19 cellular contexts compared by ENCODE assay signal in genomic region chr4:139884438-139884837, GRCh38.
DNase-seq lines count a peak whose midpoint lies in the region; TF ChIP-seq lines count a peak whose summit lies in the region.
"Had no signal": no experiment of that assay in that cellular context is flagged by ENCODE, and none has a peak within 500 bp of the region (broad histone marks: within the 10 kb centered on the region; RNA-seq: fewer than 3 reads in every experiment).

No MANE protein-coding gene starts in this region.

- peaks cover 45% of the 10 kb centered on the region for H3K4me1 ChIP-seq in neural progenitor cell

- H3K9me3 Mint-ChIP-seq in activated T-cell treated with anti-CD3 and anti-CD28 coated beads, Interleukin-2, amount 50 U/mL, for 24 hours, result no peaks in the 10 kb centered on the region
- H3K9me3 Mint-ChIP-seq in neural progenitor cell, result peaks cover 2% of the 10 kb centered on the region

- no peak for DNase-seq in activated T-cell treated with anti-CD3 and anti-CD28 coated beads, Interleukin-2, amount 50 U/mL, for 24 hours
- DNase-seq in activated T-cell treated with anti-CD3 and anti-CD28 coated beads, Interleukin-2, amount 50 U/mL, for 1 hour, result no peak
- DNase-seq in globus pallidus (ENCODE audit: low spot score) (peak; percentile 50), neural progenitor cell (ENCODE audit: low spot score) (peak; percentile 36), NCI-H1092 treated with DMSO at 0.1 percent for 48 hours (lab: John Stamatoyannopoulos, UW) (no peak), foreskin fibroblast (no peak), SHP77 (lab: John Stamatoyannopoulos, UW) (no peak), amniotic stem cell (lab: John Stamatoyannopoulos, UW) (no peak)
- DNase-seq: AML-193, DMS79 treated with DMSO at 0.1 percent for 48 hours, GM23248, NCI-H1105, NCI-H2081, NCI-H2171 treated with DMSO at 0.1 percent for 48 hours, NCI-H446, NCI-H69 had no signal

- H3K4me1 Mint-ChIP-seq in activated T-cell treated with anti-CD3 and anti-CD28 coated beads, Interleukin-2, amount 50 U/mL, for 24 hours (ENCODE audit: low read depth), result peaks cover 9% of the 10 kb centered on the region
- peaks cover 41% of the 10 kb centered on the region for H3K4me1 Mint-ChIP-seq in neural progenitor cell

- H3K4me2 ChIP-seq in neural progenitor cell, result no peak overlapping the region

- H3K27me3 ChIP-seq in neural progenitor cell, result no peaks in the 10 kb centered on the region

- H3F3A ChIP-seq in neural progenitor cell (ENCODE audit: low read depth), result peaks cover 14% of the 10 kb centered on the region

- no peak overlapping the region for H3K4me3 Mint-ChIP-seq in activated T-cell treated with anti-CD3 and anti-CD28 coated beads, Interleukin-2, amount 50 U/mL, for 24 hours
- no peak overlapping the region for H3K4me3 Mint-ChIP-seq in neural progenitor cell
- H3K4me3 Mint-ChIP-seq: CD14-positive monocyte had no signal

- no peaks in the 10 kb centered on the region for H3K36me3 Mint-ChIP-seq in activated T-cell treated with anti-CD3 and anti-CD28 coated beads, Interleukin-2, amount 50 U/mL, for 24 hours (ENCODE audit: low read depth)
- peaks cover 7% of the 10 kb centered on the region for H3K36me3 Mint-ChIP-seq in neural progenitor cell

- peak overlapping the region; percentile 1 for H3K27ac Mint-ChIP-seq in activated T-cell treated with anti-CD3 and anti-CD28 coated beads, Interleukin-2, amount 50 U/mL, for 24 hours
- peak overlapping the region; percentile 11 for H3K27ac Mint-ChIP-seq in neural progenitor cell

- no peaks in the 10 kb centered on the region for H3K36me3 ChIP-seq in neural progenitor cell

- peak overlapping the region; percentile 5 for H3K27ac ChIP-seq in neural progenitor cell
- H3K27ac ChIP-seq: 22Rv1, GM23248 had no signal

- H3K4me3 ChIP-seq in neural progenitor cell (no peak overlapping the region), foreskin fibroblast (ENCODE audit: low read depth in 1 of 2, low read length in 2 of 2) (no peak overlapping the region)
- H3K4me3 ChIP-seq: GM23248, K562 had no signal

- H3K79me2 ChIP-seq in neural progenitor cell (ENCODE audit: low read depth), result peaks cover 5% of the 10 kb centered on the region

- no peak for TF ChIP-seq CTCF in neural progenitor cell (IDR thresholded peaks at IDR 0.05)
- TF ChIP-seq CTCF in foreskin fibroblast (IDR thresholded peaks at IDR 0.05; ENCODE audit: low read depth, low read length), result no peak

- no peaks in the 10 kb centered on the region for H3K9me3 ChIP-seq in neural progenitor cell (ENCODE audit: low read depth)

- H2AFZ ChIP-seq in neural progenitor cell (replicated peaks), result no peak overlapping the region
- H2AFZ ChIP-seq: GM23248 had no signal

- H3K9ac ChIP-seq in neural progenitor cell, result no peak overlapping the region
- H3K9ac ChIP-seq: GM23248 had no signal

- peaks cover 3% of the 10 kb centered on the region for H4K20me1 ChIP-seq in neural progenitor cell (ENCODE audit: low read depth)

- no peaks in the 10 kb centered on the region for H3K27me3 Mint-ChIP-seq in activated T-cell treated with anti-CD3 and anti-CD28 coated beads, Interleukin-2, amount 50 U/mL, for 24 hours
- no peaks in the 10 kb centered on the region for H3K27me3 Mint-ChIP-seq in neural progenitor cell (ENCODE audit: insufficient read depth, low read depth)

Comparison
In these comparisons a context has a peak if more than half of its experiments do, and no peak if none do; other contexts are left out.
1. DNase-seq: peak in globus pallidus (single experiment) and neural progenitor cell (single experiment); none in activated T-cell treated with anti-CD3 and anti-CD28 coated beads, Interleukin-2, amount 50 U/mL, for 24 hours (single experiment), activated T-cell treated with anti-CD3 and anti-CD28 coated beads, Interleukin-2, amount 50 U/mL, for 1 hour (single experiment), NCI-H1092 treated with DMSO at 0.1 percent for 48 hours (single experiment), foreskin fibroblast (0 of 2), SHP77 (0 of 2) and amniotic stem cell (single experiment).